ENCODE assay signal across 29 cellular contexts in the genomic region with DNA sequence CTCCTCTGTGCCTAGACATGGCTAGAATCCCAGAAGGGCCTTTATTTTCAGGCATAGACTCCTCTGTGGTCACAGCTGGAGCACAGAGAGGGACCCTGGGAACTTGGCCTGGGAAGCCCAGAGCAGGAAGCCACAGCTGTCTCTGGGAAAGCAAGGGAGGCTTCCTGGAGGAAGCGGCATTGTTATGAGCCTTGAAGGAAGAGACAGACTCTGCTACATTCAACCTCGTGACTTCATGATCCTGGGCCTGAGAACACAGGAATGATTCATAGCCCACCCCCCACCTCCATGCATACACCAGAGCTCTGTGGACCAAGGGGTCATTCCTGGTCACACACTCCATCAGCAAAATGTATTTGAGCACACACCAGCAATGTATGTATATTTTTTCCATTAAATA. TPM values are rescaled to one million over a fixed set of nuclear protein-coding genes. Genes with fewer than 3 reads are reported as not detected.
"Had no signal": no experiment of that assay in that cellular context is flagged by ENCODE, and none has a peak within 500 bp of the region (broad histone marks: within the 10 kb centered on the region; RNA-seq: fewer than 3 reads in every experiment).

No MANE protein-coding gene starts in this region.

- H3K9me3 Mint-ChIP-seq: brain; central memory CD8-positive, alpha-beta T cell; T-helper 1 cell treated with Interleukin-12 subunit alpha and Interleukin-12 subunit beta and Interleukin-4 antibody, amounts not matched to agents 30 μg/mL and 1 μg/mL, for 36 hours; WTC11 had no signal

- H3K36me3 Mint-ChIP-seq: activated naive CD8-positive, alpha-beta T cell; brain; WTC11 had no signal

- DNase-seq: activated CD4-positive, alpha-beta T cell treated with anti-CD3 and anti-CD28 coated beads for 48 hours; activated CD4-positive, alpha-beta T cell treated with anti-CD3 and anti-CD28 coated beads, Interleukin-2, amount 50 U/mL, for 4 hours; activated CD4-positive, CD25-positive, alpha-beta regulatory T cell treated with anti-CD3 and anti-CD28 coated beads, Interleukin-2, amount 50 U/mL, for 72 hours; activated CD8-positive, alpha-beta memory T cell treated with anti-CD3 and anti-CD28 coated beads, Interleukin-2, amount 50 U/mL, for 48 hours; activated CD8-positive, alpha-beta T cell treated with anti-CD3 and anti-CD28 coated beads, Interleukin-2, amount 10 ng/mL, durations not matched to agents 7 days and 5 days; activated effector memory CD4-positive, alpha-beta T cell treated with Interleukin-2 at 50 U/mL for 16 hours; activated naive CD4-positive, alpha-beta T cell; activated T-cell treated with anti-CD3 and anti-CD28 coated beads, Interleukin-2, amount 50 U/mL, for 1 hour; amygdala; Karpas-422; MM.1S; NCI-H1105; NCI-H1436; NCI-H1694 treated with DMSO at 0.1 percent for 48 hours; NCI-H2029 treated with DMSO at 0.1 percent for 48 hours; NCI-H510A treated with DMSO at 0.1 percent for 48 hours; NCI-H69; NK-92 treated with Interleukin-12 subunit alpha and Interleukin-12 subunit beta, amount 100 ng/mL, for 24 hours; OCI-M1; RPMI8226 had no signal

- H3K4me3 Mint-ChIP-seq: activated CD8-positive, alpha-beta T cell treated with anti-CD3 and anti-CD28 coated beads, Interleukin-2, amount 10 ng/mL, durations not matched to agents 7 days and 5 days; activated naive CD8-positive, alpha-beta T cell; brain; central memory CD8-positive, alpha-beta T cell; T-helper 1 cell treated with Interleukin-12 subunit alpha and Interleukin-12 subunit beta and Interleukin-4 antibody, amounts not matched to agents 30 μg/mL and 1 μg/mL, for 36 hours; WTC11 had no signal

- FAIRE-seq: astrocyte had no signal

- H3K4me1 Mint-ChIP-seq: WTC11 had no signal

- ATAC-seq: activated CD8-positive, alpha-beta T cell treated with anti-CD3 and anti-CD28 coated beads, Interleukin-2, amount 10 ng/mL, durations not matched to agents 7 days and 5 days; Panc1; Right ventricle myocardium inferior; SK-N-SH treated with all-trans-retinoic acid at 6 μM for 48 hours; WTC11 had no signal

- H3K27ac Mint-ChIP-seq: activated CD8-positive, alpha-beta T cell treated with anti-CD3 and anti-CD28 coated beads, Interleukin-2, amount 10 ng/mL, durations not matched to agents 7 days and 5 days; activated naive CD8-positive, alpha-beta T cell; T-helper 1 cell treated with Interleukin-12 subunit alpha and Interleukin-12 subunit beta and Interleukin-4 antibody, amounts not matched to agents 30 μg/mL and 1 μg/mL, for 36 hours; WTC11 had no signal

RNA-seq across cellular contexts. Expression of gene RDH8, which starts 8.6 kb away (rescaled TPM):
- total RNA-seq: activated CD8-positive, alpha-beta T cell treated with anti-CD3 and anti-CD28 coated beads, Interleukin-2, amount 10 ng/mL, durations not matched to agents 7 days and 5 days; astrocyte; Right ventricle myocardium inferior; WTC11 had no signal
